ENCODE assay signal across 1 cellular context in the genomic region with DNA sequence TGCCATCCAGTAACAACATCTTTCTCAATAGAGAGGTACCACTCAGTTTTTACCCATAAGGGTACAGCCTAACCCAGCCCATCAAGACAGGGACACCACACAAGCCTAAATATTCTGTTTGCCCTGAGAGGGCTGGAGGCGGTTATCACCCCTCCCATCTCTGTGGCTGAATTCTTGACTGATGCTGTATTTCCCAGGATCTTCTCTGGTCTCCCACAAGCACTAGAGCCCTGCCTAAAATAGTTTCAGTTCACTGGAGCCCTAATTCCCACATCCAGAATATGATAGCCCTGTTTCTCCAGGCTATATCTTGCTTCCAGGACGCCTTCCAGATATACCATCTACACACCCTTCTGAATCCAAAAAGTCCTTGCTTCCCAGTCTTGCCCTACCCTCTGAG.
TF ChIP-seq lines count a peak whose summit lies in the region.

No MANE protein-coding gene starts in this region.

TF ChIP-seq in HepG2, 621 proteins besides CTCF, POLR2A, EP300 and RAD21 (continued from another document):
- TF ChIP-seq, protein P1, sequence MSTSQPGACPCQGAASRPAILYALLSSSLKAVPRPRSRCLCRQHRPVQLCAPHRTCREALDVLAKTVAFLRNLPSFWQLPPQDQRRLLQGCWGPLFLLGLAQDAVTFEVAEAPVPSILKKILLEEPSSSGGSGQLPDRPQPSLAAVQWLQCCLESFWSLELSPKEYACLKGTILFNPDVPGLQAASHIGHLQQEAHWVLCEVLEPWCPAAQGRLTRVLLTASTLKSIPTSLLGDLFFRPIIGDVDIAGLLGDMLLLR (CRISPR knock-in tag; IDR thresholded peaks at IDR 0.05): no peak
- TF ChIP-seq ZIK1 (CRISPR knock-in tag; IDR thresholded peaks at IDR 0.05; ENCODE audit: borderline replicate concordance, low read depth) (no peak), KMT2A (CRISPR knock-in tag; IDR thresholded peaks at IDR 0.05) (no peak), AGO1 (IDR thresholded peaks at IDR 0.05; ENCODE audit: low read depth, low read length, poor library complexity, severe bottlenecking) (no peak), MXI1 (IDR thresholded peaks at IDR 0.05; ENCODE audit: borderline replicate concordance, low read depth, low read length) (no peak), ZNF326 (CRISPR knock-in tag; IDR thresholded peaks at IDR 0.05; ENCODE audit: borderline replicate concordance) (no peak), ZNF256 (CRISPR knock-in tag; conservative IDR thresholded peaks at IDR 0.05) (no peak), KDM3A (CRISPR knock-in tag; IDR thresholded peaks at IDR 0.05; ENCODE audit: low read depth) (no peak), SIX1 (CRISPR knock-in tag; IDR thresholded peaks at IDR 0.05; ENCODE audit: borderline replicate concordance) (no peak)
- TF ChIP-seq, protein P2, sequence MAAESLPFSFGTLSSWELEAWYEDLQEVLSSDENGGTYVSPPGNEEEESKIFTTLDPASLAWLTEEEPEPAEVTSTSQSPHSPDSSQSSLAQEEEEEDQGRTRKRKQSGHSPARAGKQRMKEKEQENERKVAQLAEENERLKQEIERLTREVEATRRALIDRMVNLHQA (CRISPR knock-in tag; IDR thresholded peaks at IDR 0.05): no peak
